10 cellular contexts compared by ENCODE assay signal in the genomic region with DNA sequence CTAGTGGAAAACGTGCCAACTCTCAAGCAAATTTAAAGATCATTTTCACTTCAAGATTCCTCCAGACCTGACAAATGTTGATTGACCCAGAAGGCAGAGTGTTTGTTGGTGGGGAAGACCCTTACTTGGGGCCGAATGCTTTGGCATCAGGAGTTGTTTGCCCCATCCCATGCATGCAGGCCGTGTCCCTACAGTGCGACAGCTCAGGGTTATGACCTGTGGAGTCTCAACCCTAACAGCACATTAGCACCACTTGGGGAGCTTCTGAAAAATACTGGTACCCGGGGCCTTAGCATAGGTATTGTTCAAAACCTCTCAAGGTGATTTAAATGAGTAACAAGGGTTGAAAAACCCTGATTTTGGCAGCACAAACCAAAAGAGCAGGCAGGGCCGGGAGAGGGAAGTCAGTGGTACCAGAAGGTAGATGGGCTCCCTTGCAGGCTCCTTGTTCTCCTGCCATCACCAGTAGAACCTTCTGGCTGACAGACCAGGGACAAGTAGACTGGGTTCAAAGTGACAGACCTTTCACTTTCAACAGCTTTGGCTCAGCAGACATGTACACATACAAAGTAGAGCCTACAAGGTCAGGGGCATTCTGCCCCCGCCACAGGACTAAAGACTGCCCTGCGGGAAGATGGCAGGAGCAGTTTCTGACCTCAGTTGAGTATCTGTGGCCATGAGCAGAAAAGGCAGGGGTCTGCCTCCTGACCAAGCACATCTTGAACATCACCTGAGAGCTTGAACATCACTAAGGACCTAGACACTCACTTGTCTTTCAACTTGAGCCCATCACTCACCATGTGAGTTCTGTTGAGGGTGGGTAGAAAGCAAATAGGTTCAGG.
A peak's percentile ranks its signal among the peaks of the same experiment; 100 is the strongest.
DNase-seq lines count a peak whose midpoint lies in the region; ATAC-seq lines count a peak whose summit lies in the region.
"Had no signal": no experiment of that assay in that cellular context is flagged by ENCODE, and none has a peak within 500 bp of the region (broad histone marks: within the 10 kb centered on the region; RNA-seq: fewer than 3 reads in every experiment).

No MANE protein-coding gene starts in this region.

- H3K4me1 Mint-ChIP-seq in activated naive CD8-positive, alpha-beta T cell (ENCODE audit: low read depth) = peaks cover 30% of the 10 kb centered on the region

- no peaks in the 10 kb centered on the region for H3K27me3 ChIP-seq in stomach smooth muscle (ENCODE audit: control insufficient read depth in 1 of 2, insufficient read depth in 2 of 2, low read length in 2 of 2)
- H3K27me3 ChIP-seq: neutrophil had no signal

- peak overlapping the region in 1 of 2 donors; percentile 3 for H3K4me3 ChIP-seq in stomach smooth muscle (ENCODE audit: low read length in 2 of 2)

- peaks cover 64% of the 10 kb centered on the region for H3K4me1 ChIP-seq in stomach smooth muscle (ENCODE audit: control insufficient read depth, insufficient read depth, low read length)

- DNase-seq in HS-27A (ENCODE audit: low read depth) = peak; percentile 22
- DNase-seq in islet precursor cell = peak; percentile 45
- no peak for DNase-seq in NCI-H2029 (lab: John Stamatoyannopoulos, UW)
- DNase-seq: activated CD4-positive, alpha-beta T cell treated with anti-CD3 and anti-CD28 coated beads, Interleukin-2, amount 50 U/mL, for 4 hours; cerebellar nuclear complex had no signal

- no peak overlapping the region for H3K4me3 Mint-ChIP-seq in activated naive CD8-positive, alpha-beta T cell

- H3K9me3 Mint-ChIP-seq in activated naive CD8-positive, alpha-beta T cell (ENCODE audit: low read depth) = no peaks in the 10 kb centered on the region

- H3K36me3 ChIP-seq in stomach smooth muscle (ENCODE audit: control insufficient read depth in 2 of 2, insufficient read depth in 2 of 2, low read length in 2 of 2) = peaks cover 8 to 22% of the 10 kb centered on the region in 2 donors
- H3K36me3 ChIP-seq: neutrophil had no signal

- H3K27ac Mint-ChIP-seq in activated naive CD8-positive, alpha-beta T cell = peak overlapping the region; percentile 55

- ATAC-seq in GM21381 (IDR thresholded peaks at IDR 0.05; ENCODE audit: unreplicated experiment) = no peak
- no peak for ATAC-seq in HG02798 (IDR thresholded peaks at IDR 0.05; ENCODE audit: poor library complexity, unreplicated experiment)

- peak overlapping the region; percentile 79 for H3K27ac ChIP-seq in stomach smooth muscle (ENCODE audit: low read length)
- H3K27ac ChIP-seq: neutrophil had no signal

- peaks cover 3% of the 10 kb centered on the region for H3K36me3 Mint-ChIP-seq in activated naive CD8-positive, alpha-beta T cell

- no peaks in the 10 kb centered on the region for H3K27me3 Mint-ChIP-seq in activated naive CD8-positive, alpha-beta T cell

- no peaks in the 10 kb centered on the region for H3K9me3 ChIP-seq in stomach smooth muscle (ENCODE audit: control insufficient read depth in 2 of 2, low read length in 2 of 2)
- H3K9me3 ChIP-seq: neutrophil had no signal

- peak overlapping the region in 1 of 2 donors; percentile 36 for H3K9ac ChIP-seq in stomach smooth muscle (ENCODE audit: low read length in 2 of 2)
